Comparison of ENCODE assay signal across 20 cellular contexts in genomic region chr1:59685666-59686065, GRCh38.
DNase-seq lines count a peak whose midpoint lies in the region; ATAC-seq and TF ChIP-seq lines count a peak whose summit lies in the region.
"Had no signal": no experiment of that assay in that cellular context is flagged by ENCODE, and none has a peak within 500 bp of the region (broad histone marks: within the 10 kb centered on the region; RNA-seq: fewer than 3 reads in every experiment).

No MANE protein-coding gene starts in this region.

- DNase-seq in DMS79 (lab: John Stamatoyannopoulos, UW) (peak; percentile 28), NCI-H2107 (lab: John Stamatoyannopoulos, UW) (peak; percentile 47), NCI-H69 (lab: John Stamatoyannopoulos, UW) (peak; percentile 85), AG20443 (ENCODE audit: low spot score) (no peak), T1000 (lab: John Stamatoyannopoulos, UW) (no peak), islet precursor cell (no peak)
- no peak for DNase-seq in activated T-cell treated with anti-CD3 and anti-CD28 coated beads, Interleukin-2, amount 50 U/mL, for 72 hours
- DNase-seq: activated CD4-positive, alpha-beta T cell treated with anti-CD3 and anti-CD28 coated beads, Interleukin-2, amount 50 U/mL, for 4 hours; activated gamma-delta T cell; effector CD4-positive, alpha-beta T cell; GDM1; KBM-7; kidney; NCI-H2081 treated with DMSO at 0.1 percent for 48 hours; stimulated activated CD4-positive, alpha-beta T cell treated with anti-CD3 and anti-CD28 coated beads, Interleukin-2, amount 100 ng/mL, for 24 hours had no signal

- TF ChIP-seq CTCF in nephron (IDR thresholded peaks at IDR 0.05; ENCODE audit: unreplicated experiment in 3 of 3): no peak

- H3K9me3 Mint-ChIP-seq in nephron: no peaks in the 10 kb centered on the region
- H3K9me3 Mint-ChIP-seq in activated T-cell treated with anti-CD3 and anti-CD28 coated beads, Interleukin-2, amount 50 U/mL, for 72 hours: no peaks in the 10 kb centered on the region
- H3K9me3 Mint-ChIP-seq: brain; stimulated activated effector memory CD8-positive, alpha-beta T cell treated with anti-CD3 and anti-CD28 coated beads, Interleukin-12 subunit alpha, Interleukin-12 subunit beta, amount 100 ng/mL, for 72 hours; WTC11 had no signal

- no peaks in the 10 kb centered on the region for H3K36me3 Mint-ChIP-seq in nephron (ENCODE audit: low read depth)
- H3K36me3 Mint-ChIP-seq in activated T-cell treated with anti-CD3 and anti-CD28 coated beads, Interleukin-2, amount 50 U/mL, for 72 hours (ENCODE audit: insufficient read depth in 2 of 2): no peaks in the 10 kb centered on the region
- H3K36me3 Mint-ChIP-seq: brain; stimulated activated effector memory CD8-positive, alpha-beta T cell treated with anti-CD3 and anti-CD28 coated beads, Interleukin-12 subunit alpha, Interleukin-12 subunit beta, amount 100 ng/mL, for 72 hours; WTC11 had no signal

- peaks cover 74% of the 10 kb centered on the region for H3K4me1 Mint-ChIP-seq in nephron
- H3K4me1 Mint-ChIP-seq in activated T-cell treated with anti-CD3 and anti-CD28 coated beads, Interleukin-2, amount 50 U/mL, for 72 hours (ENCODE audit: low read depth): no peaks in the 10 kb centered on the region
- H3K4me1 Mint-ChIP-seq: stimulated activated effector memory CD8-positive, alpha-beta T cell treated with anti-CD3 and anti-CD28 coated beads, Interleukin-12 subunit alpha, Interleukin-12 subunit beta, amount 100 ng/mL, for 72 hours had no signal

- no peak overlapping the region for H3K4me3 Mint-ChIP-seq in nephron
- no peak overlapping the region for H3K4me3 Mint-ChIP-seq in activated T-cell treated with anti-CD3 and anti-CD28 coated beads, Interleukin-2, amount 50 U/mL, for 72 hours
- H3K4me3 Mint-ChIP-seq: stimulated activated effector memory CD8-positive, alpha-beta T cell treated with anti-CD3 and anti-CD28 coated beads, Interleukin-12 subunit alpha, Interleukin-12 subunit beta, amount 100 ng/mL, for 72 hours; WTC11 had no signal

- peaks cover 5% of the 10 kb centered on the region for H3K27me3 Mint-ChIP-seq in nephron (ENCODE audit: low read depth)
- no peaks in the 10 kb centered on the region for H3K27me3 Mint-ChIP-seq in activated T-cell treated with anti-CD3 and anti-CD28 coated beads, Interleukin-2, amount 50 U/mL, for 72 hours (ENCODE audit: low read depth)
- H3K27me3 Mint-ChIP-seq: brain, progenitor cell of endocrine pancreas had no signal

- ATAC-seq in activated T-cell treated with anti-CD3 and anti-CD28 coated beads, Interleukin-2, amount 50 U/mL, for 72 hours (replicated peaks in 1 of 2): no peak
- ATAC-seq: stimulated activated effector memory CD8-positive, alpha-beta T cell treated with anti-CD3 and anti-CD28 coated beads, Interleukin-12 subunit alpha, Interleukin-12 subunit beta, amount 100 ng/mL, for 72 hours; WTC11 had no signal

- peak overlapping the region; percentile 51 to 93 (median 73) for H3K27ac Mint-ChIP-seq in nephron
- H3K27ac Mint-ChIP-seq in activated T-cell treated with anti-CD3 and anti-CD28 coated beads, Interleukin-2, amount 50 U/mL, for 72 hours: no peak overlapping the region
- H3K27ac Mint-ChIP-seq: progenitor cell of endocrine pancreas; stimulated activated effector memory CD8-positive, alpha-beta T cell treated with anti-CD3 and anti-CD28 coated beads, Interleukin-12 subunit alpha, Interleukin-12 subunit beta, amount 100 ng/mL, for 72 hours; WTC11 had no signal

Comparison
In these comparisons a context has a peak if more than half of its experiments do, and no peak if none do; other contexts are left out.
1. DNase-seq: peak in DMS79 (single experiment), NCI-H2107 (single experiment) and NCI-H69 (single experiment); none in AG20443 (single experiment), T1000 (single experiment), activated T-cell treated with anti-CD3 and anti-CD28 coated beads, Interleukin-2, amount 50 U/mL, for 72 hours (0 of 2) and islet precursor cell (single experiment).